Comparison of ENCODE assay signal across 18 cellular contexts in genomic region chr18:50902797-50903196, GRCh38. TPM values are rescaled to one million over a fixed set of nuclear protein-coding genes. Genes with fewer than 3 reads are reported as not detected.
DNase-seq lines count a peak whose midpoint lies in the region; ATAC-seq and TF ChIP-seq lines count a peak whose summit lies in the region.
"Had no signal": no experiment of that assay in that cellular context is flagged by ENCODE, and none has a peak within 500 bp of the region (broad histone marks: within the 10 kb centered on the region; RNA-seq: fewer than 3 reads in every experiment).

No MANE protein-coding gene starts in this region.

- H3K27me3 Mint-ChIP-seq in Caco-2 (ENCODE audit: insufficient read depth, unreplicated experiment) = no peaks in the 10 kb centered on the region
- H3K27me3 Mint-ChIP-seq in activated CD4-positive, alpha-beta T cell treated with anti-CD3 and anti-CD28 coated beads, Interleukin-2, amount 10 ng/mL, durations not matched to agents 24 days and 14 days = no peaks in the 10 kb centered on the region
- H3K27me3 Mint-ChIP-seq: B cell; CD4-positive, CD25-positive, alpha-beta regulatory T cell; IgD-negative memory B cell had no signal

- H3K36me3 ChIP-seq in Caco-2 (ENCODE audit: control insufficient read depth, insufficient read depth, low read length) = no peaks in the 10 kb centered on the region
- peaks cover 21% of the 10 kb centered on the region for H3K36me3 ChIP-seq in effector memory CD4-positive, alpha-beta T cell (ENCODE audit: control insufficient read depth, insufficient read depth, low read length)

- H3K36me3 Mint-ChIP-seq in Caco-2 (ENCODE audit: insufficient read depth, unreplicated experiment) = peaks cover 7% of the 10 kb centered on the region
- H3K36me3 Mint-ChIP-seq in activated CD4-positive, alpha-beta T cell treated with anti-CD3 and anti-CD28 coated beads, Interleukin-2, amount 10 ng/mL, durations not matched to agents 24 days and 14 days (ENCODE audit: low read depth) = peaks cover 72% of the 10 kb centered on the region

- no peaks in the 10 kb centered on the region for H3K4me1 Mint-ChIP-seq in Caco-2 (ENCODE audit: low read depth, unreplicated experiment)
- H3K4me1 Mint-ChIP-seq in activated CD4-positive, alpha-beta T cell treated with anti-CD3 and anti-CD28 coated beads, Interleukin-2, amount 10 ng/mL, durations not matched to agents 24 days and 14 days = peaks cover 12% of the 10 kb centered on the region

- H3K9me3 ChIP-seq in Caco-2 = no peaks in the 10 kb centered on the region
- no peaks in the 10 kb centered on the region for H3K9me3 ChIP-seq in effector memory CD4-positive, alpha-beta T cell (ENCODE audit: control insufficient read depth, low read length)

- POLR2A ChIA-PET in Caco-2 (lab: Charles Lee) = no interaction called here

- no peaks in the 10 kb centered on the region for H3K27me3 ChIP-seq in Caco-2 (replicated peaks; ENCODE audit: control insufficient read depth, insufficient read depth, low read length)
- no peaks in the 10 kb centered on the region for H3K27me3 ChIP-seq in effector memory CD4-positive, alpha-beta T cell (replicated peaks; ENCODE audit: control insufficient read depth, insufficient read depth, low read length, poor library complexity, severe bottlenecking)

- no peak overlapping the region for H3K27ac ChIP-seq in effector memory CD4-positive, alpha-beta T cell (ENCODE audit: insufficient read depth, low read length, poor library complexity, severe bottlenecking)
- H3K27ac ChIP-seq: 22Rv1 had no signal

- ATAC-seq in left lobe of liver = peak; percentile 35

- no peak overlapping the region for H3K27ac Mint-ChIP-seq in Caco-2 (ENCODE audit: unreplicated experiment)
- no peak overlapping the region for H3K27ac Mint-ChIP-seq in activated CD4-positive, alpha-beta T cell treated with anti-CD3 and anti-CD28 coated beads, Interleukin-2, amount 10 ng/mL, durations not matched to agents 24 days and 14 days
- H3K27ac Mint-ChIP-seq: B cell, HFFc6, IgD-negative memory B cell had no signal

- intact Hi-C loops in Caco-2 (cut with micrococcal nuclease; ENCODE audit: unreplicated experiment) = no loop called here
- intact Hi-C loops in activated CD4-positive, alpha-beta T cell treated with anti-CD3 and anti-CD28 coated beads, Interleukin-2, amount 10 ng/mL, durations not matched to agents 24 days and 14 days (cut with micrococcal nuclease) = no loop called here

- H3K4me1 ChIP-seq in Caco-2 = no peaks in the 10 kb centered on the region; the same call in 1 of the 2 replicates
- H3K4me1 ChIP-seq in effector memory CD4-positive, alpha-beta T cell (ENCODE audit: control insufficient read depth, insufficient read depth, low read length, poor library complexity, severe bottlenecking) = no peaks in the 10 kb centered on the region

- no peak overlapping the region for H3K4me3 Mint-ChIP-seq in Caco-2 (ENCODE audit: unreplicated experiment)
- H3K4me3 Mint-ChIP-seq in activated CD4-positive, alpha-beta T cell treated with anti-CD3 and anti-CD28 coated beads, Interleukin-2, amount 10 ng/mL, durations not matched to agents 24 days and 14 days = no peak overlapping the region
- H3K4me3 Mint-ChIP-seq: B cell; CD4-positive, CD25-positive, alpha-beta regulatory T cell; HFFc6; IgD-negative memory B cell had no signal

- H3K9me3 Mint-ChIP-seq in Caco-2 (ENCODE audit: unreplicated experiment) = no peaks in the 10 kb centered on the region
- peaks cover 14% of the 10 kb centered on the region for H3K9me3 Mint-ChIP-seq in activated CD4-positive, alpha-beta T cell treated with anti-CD3 and anti-CD28 coated beads, Interleukin-2, amount 10 ng/mL, durations not matched to agents 24 days and 14 days
- H3K9me3 Mint-ChIP-seq: HFFc6 had no signal

- TF ChIP-seq CTCF in Caco-2 (IDR thresholded peaks at IDR 0.05; ENCODE audit: insufficient read depth in 1 of 2, low read depth in 1 of 2, low read length in 1 of 2, severe bottlenecking in 1 of 2, unreplicated experiment in 1 of 2) = no peak

- BruUV-seq in Caco-2 (replicated peaks; lab: Mats Ljungman, UMichigan) = no TSS peak

- CTCF ChIA-PET in Caco-2 (lab: Charles Lee) = no interaction called here

- H3K4me3 ChIP-seq in Caco-2 (ENCODE audit: low read depth, low read length) = no peak overlapping the region
- no peak overlapping the region for H3K4me3 ChIP-seq in effector memory CD4-positive, alpha-beta T cell (ENCODE audit: insufficient read depth, low read depth, low read length, poor library complexity, severe bottlenecking)

- DNase-seq in NCI-H1417 (lab: John Stamatoyannopoulos, UW) (peak in 2 of 3 experiments; percentile 25 to 63), NCI-H1417 treated with DMSO at 0.1 percent for 48 hours (lab: John Stamatoyannopoulos, UW) (no peak), Caco-2 (peak; percentile 12 to 26), NCI-H2029 (lab: John Stamatoyannopoulos, UW) (peak; percentile 17), left lobe of liver (ENCODE audit: low spot score) (no peak)
- DNase-seq in activated CD4-positive, alpha-beta T cell treated with anti-CD3 and anti-CD28 coated beads, Interleukin-2, amount 10 ng/mL, durations not matched to agents 24 days and 14 days = no peak
- no peak for DNase-seq in effector memory CD4-positive, alpha-beta T cell
- DNase-seq in activated CD4-positive, CD25-positive, alpha-beta regulatory T cell (lab: John Stamatoyannopoulos, UW) = no peak
- DNase-seq: CD4-positive, CD25-positive, alpha-beta regulatory T cell; HFFc6; Kasumi-1; NCI-H1105; NCI-H187 treated with DMSO at 0.1 percent for 48 hours; NCI-H526; RPMI8226 had no signal

RNA-seq across cellular contexts. Expression of gene ME2, which starts 23.9 kb away (rescaled TPM):
- 15.7 and 16.5 TPM in 2 replicates for total RNA-seq in Caco-2 (2022)
- 13.2 TPM for total RNA-seq in left lobe of liver
- 141 and 143 TPM in 2 replicates for total RNA-seq in activated CD4-positive, alpha-beta T cell treated with anti-CD3 and anti-CD28 coated beads, Interleukin-2, amount 10 ng/mL, durations not matched to agents 24 days and 14 days

Comparison
In these comparisons a context has a peak if more than half of its experiments do, and no peak if none do; other contexts are left out.
1. DNase-seq: peak in NCI-H1417 (2 of 3), Caco-2 (2 of 2) and NCI-H2029 (single experiment); none in NCI-H1417 treated with DMSO at 0.1 percent for 48 hours (single experiment), left lobe of liver (single experiment), activated CD4-positive, alpha-beta T cell treated with anti-CD3 and anti-CD28 coated beads, Interleukin-2, amount 10 ng/mL, durations not matched to agents 24 days and 14 days (single experiment), effector memory CD4-positive, alpha-beta T cell (0 of 3) and activated CD4-positive, CD25-positive, alpha-beta regulatory T cell (0 of 4).